Comparison of ENCODE assay signal across 23 cellular contexts in the genomic region with DNA sequence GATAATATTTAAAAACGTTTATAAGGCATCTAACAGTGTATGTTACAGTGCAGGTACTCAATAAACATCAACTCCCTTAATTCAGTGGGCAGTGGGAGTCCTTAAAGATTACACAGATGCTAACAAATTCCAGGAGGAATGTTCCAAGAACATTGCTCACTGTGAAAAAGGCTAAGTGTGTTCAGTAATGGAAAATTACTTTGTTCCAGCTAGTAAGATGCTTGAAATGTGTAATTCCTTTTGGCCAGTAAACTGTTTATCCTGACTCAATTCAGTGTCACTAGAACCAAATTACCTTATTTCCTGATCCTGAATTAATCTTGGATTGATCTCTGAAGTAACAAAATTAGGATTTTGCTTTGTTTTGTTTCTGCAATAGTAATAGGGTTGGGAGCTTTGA. TPM values are rescaled to one million over a fixed set of nuclear protein-coding genes. Genes with fewer than 3 reads are reported as not detected.
"Had no signal": no experiment of that assay in that cellular context is flagged by ENCODE, and none has a peak within 500 bp of the region (broad histone marks: within the 10 kb centered on the region; RNA-seq: fewer than 3 reads in every experiment).

No MANE protein-coding gene starts in this region.

- H3K9me3 ChIP-seq: esophagus muscularis mucosa, gastrocnemius medialis, mucosa of descending colon, pancreas, psoas muscle, right atrium auricular region, suprapubic skin, tibial nerve had no signal

- H3K4me3 Mint-ChIP-seq: activated CD8-positive, alpha-beta T cell treated with anti-CD3 and anti-CD28 coated beads, Interleukin-2, amount 10 ng/mL, durations not matched to agents 7 days and 5 days; activated naive CD4-positive, alpha-beta T cell treated with anti-CD3 and anti-CD28 coated beads, Interleukin-2, amount 50 U/mL, for 24 hours; nephron progenitor cell; stimulated activated effector memory CD8-positive, alpha-beta T cell treated with anti-CD3 and anti-CD28 coated beads, Interleukin-12 subunit alpha, Interleukin-12 subunit beta, amount 100 ng/mL, for 72 hours; stimulated activated naive CD8-positive, alpha-beta T cell treated with anti-CD3 and anti-CD28 coated beads, Interleukin-15, amount 100 ng/mL, for 72 hours; T-cell had no signal

- DNase-seq: activated CD4-positive, alpha-beta T cell treated with anti-CD3 and anti-CD28 coated beads for 1 hour; activated CD4-positive, alpha-beta T cell treated with anti-CD3 and anti-CD28 coated beads, Interleukin-2, amount 50 U/mL, for 1 hour; activated CD8-positive, alpha-beta T cell treated with anti-CD3 and anti-CD28 coated beads, Interleukin-2, amount 10 ng/mL, durations not matched to agents 7 days and 5 days; activated gamma-delta T cell treated with Interleukin-2 at 50 U/mL for 16 hours; aorta; central memory CD4-positive, alpha-beta T cell; dermis blood vessel endothelial cell; effector memory CD4-positive, alpha-beta T cell; gastrocnemius medialis; hypothalamus; mucosa of descending colon; nephron progenitor cell; pancreas; psoas muscle; stimulated activated CD4-positive, alpha-beta T cell treated with anti-CD3 and anti-CD28 coated beads, Interleukin-12 subunit alpha, Interleukin-12 subunit beta, amount 100 ng/mL, for 4 hours; stimulated activated naive CD8-positive, alpha-beta T cell treated with anti-CD3 and anti-CD28 coated beads, Interleukin-15, amount 100 ng/mL, for 72 hours; T-cell had no signal

- H3K4me1 Mint-ChIP-seq: activated naive CD4-positive, alpha-beta T cell treated with anti-CD3 and anti-CD28 coated beads, Interleukin-2, amount 50 U/mL, for 24 hours; nephron progenitor cell; stimulated activated effector memory CD8-positive, alpha-beta T cell treated with anti-CD3 and anti-CD28 coated beads, Interleukin-12 subunit alpha, Interleukin-12 subunit beta, amount 100 ng/mL, for 72 hours; stimulated activated naive CD8-positive, alpha-beta T cell treated with anti-CD3 and anti-CD28 coated beads, Interleukin-15, amount 100 ng/mL, for 72 hours; T-cell had no signal

- H3K4me3 ChIP-seq: esophagus muscularis mucosa, gastrocnemius medialis, mucosa of descending colon, pancreas, psoas muscle, right atrium auricular region, suprapubic skin, tibial nerve had no signal

- H3K4me1 ChIP-seq: esophagus muscularis mucosa, gastrocnemius medialis, pancreas, psoas muscle, right atrium auricular region, tibial nerve had no signal

- H3K27me3 Mint-ChIP-seq: activated naive CD4-positive, alpha-beta T cell treated with anti-CD3 and anti-CD28 coated beads, Interleukin-2, amount 50 U/mL, for 24 hours; stimulated activated naive CD8-positive, alpha-beta T cell treated with anti-CD3 and anti-CD28 coated beads, Interleukin-15, amount 100 ng/mL, for 72 hours; T-cell had no signal

- H3K9me3 Mint-ChIP-seq: activated naive CD4-positive, alpha-beta T cell treated with anti-CD3 and anti-CD28 coated beads, Interleukin-2, amount 50 U/mL, for 24 hours; nephron progenitor cell had no signal

- H3K36me3 ChIP-seq: esophagus muscularis mucosa, gastrocnemius medialis, pancreas, right atrium auricular region, suprapubic skin, tibial nerve had no signal

- H3K27ac ChIP-seq: esophagus muscularis mucosa, gastrocnemius medialis, pancreas, psoas muscle, right atrium auricular region, suprapubic skin, tibial nerve had no signal

- H3K27me3 ChIP-seq: esophagus muscularis mucosa, gastrocnemius medialis, pancreas, right atrium auricular region, suprapubic skin, tibial nerve had no signal

- H3K36me3 Mint-ChIP-seq: activated naive CD4-positive, alpha-beta T cell treated with anti-CD3 and anti-CD28 coated beads, Interleukin-2, amount 50 U/mL, for 24 hours; stimulated activated effector memory CD8-positive, alpha-beta T cell treated with anti-CD3 and anti-CD28 coated beads, Interleukin-12 subunit alpha, Interleukin-12 subunit beta, amount 100 ng/mL, for 72 hours; T-cell had no signal

- H3K27ac Mint-ChIP-seq: activated CD8-positive, alpha-beta T cell treated with anti-CD3 and anti-CD28 coated beads, Interleukin-2, amount 10 ng/mL, durations not matched to agents 7 days and 5 days; activated naive CD4-positive, alpha-beta T cell treated with anti-CD3 and anti-CD28 coated beads, Interleukin-2, amount 50 U/mL, for 24 hours; nephron progenitor cell; stimulated activated effector memory CD8-positive, alpha-beta T cell treated with anti-CD3 and anti-CD28 coated beads, Interleukin-12 subunit alpha, Interleukin-12 subunit beta, amount 100 ng/mL, for 72 hours; stimulated activated naive CD8-positive, alpha-beta T cell treated with anti-CD3 and anti-CD28 coated beads, Interleukin-15, amount 100 ng/mL, for 72 hours; T-cell had no signal

RNA-seq across cellular contexts. Expression of a gene that starts 54.2 kb away (rescaled TPM):
- total RNA-seq: activated CD8-positive, alpha-beta T cell treated with anti-CD3 and anti-CD28 coated beads, Interleukin-2, amount 10 ng/mL, durations not matched to agents 7 days and 5 days had no signal
